Comparison of ENCODE assay signal across 2 cellular contexts in genomic region chr7:141674201-141674671, GRCh38.
TF ChIP-seq lines count a peak whose summit lies in the region.

No MANE protein-coding gene starts in this region.

TF ChIP-seq in GM23338, 12 proteins besides CTCF, POLR2A, EP300 and RAD21:
- TF ChIP-seq JUNB (IDR thresholded peaks at IDR 0.05; ENCODE audit: unreplicated experiment) = no peak
- TF ChIP-seq NANOG (IDR thresholded peaks at IDR 0.05; ENCODE audit: borderline replicate concordance) = no peak
- TF ChIP-seq ZNF331 (CRISPR knock-in tag; IDR thresholded peaks at IDR 0.05; ENCODE audit: low read depth) = no peak
- TF ChIP-seq CREB1 (CRISPR knock-in tag; IDR thresholded peaks at IDR 0.05; ENCODE audit: low read depth) = no peak
- no peak for TF ChIP-seq ZNF114 (CRISPR knock-in tag; IDR thresholded peaks at IDR 0.05)
- TF ChIP-seq ZNF462 (CRISPR knock-in tag; IDR thresholded peaks at IDR 0.05) = no peak
- no peak for TF ChIP-seq REST (IDR thresholded peaks at IDR 0.05; ENCODE audit: unreplicated experiment)
- TF ChIP-seq STAT1 (IDR thresholded peaks at IDR 0.05; ENCODE audit: unreplicated experiment) = no peak
- TF ChIP-seq, protein P1, sequence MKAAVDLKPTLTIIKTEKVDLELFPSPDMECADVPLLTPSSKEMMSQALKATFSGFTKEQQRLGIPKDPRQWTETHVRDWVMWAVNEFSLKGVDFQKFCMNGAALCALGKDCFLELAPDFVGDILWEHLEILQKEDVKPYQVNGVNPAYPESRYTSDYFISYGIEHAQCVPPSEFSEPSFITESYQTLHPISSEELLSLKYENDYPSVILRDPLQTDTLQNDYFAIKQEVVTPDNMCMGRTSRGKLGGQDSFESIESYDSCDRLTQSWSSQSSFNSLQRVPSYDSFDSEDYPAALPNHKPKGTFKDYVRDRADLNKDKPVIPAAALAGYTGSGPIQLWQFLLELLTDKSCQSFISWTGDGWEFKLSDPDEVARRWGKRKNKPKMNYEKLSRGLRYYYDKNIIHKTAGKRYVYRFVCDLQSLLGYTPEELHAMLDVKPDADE (IDR thresholded peaks at IDR 0.05) = no peak
- no peak for TF ChIP-seq EZH2phosphoT487 (IDR thresholded peaks at IDR 0.05; ENCODE audit: unreplicated experiment)
- no peak for TF ChIP-seq POLR2AphosphoS5 (IDR thresholded peaks at IDR 0.05; ENCODE audit: low read depth)
- no peak for TF ChIP-seq EZH2 (IDR thresholded peaks at IDR 0.05; ENCODE audit: low read depth, unreplicated experiment)

TF ChIP-seq in GM12891, 5 proteins besides CTCF, POLR2A, EP300 and RAD21:
- TF ChIP-seq POU2F2 (IDR thresholded peaks at IDR 0.05; ENCODE audit: low read depth, low read length) (no peak), TAF1 (IDR thresholded peaks at IDR 0.05; ENCODE audit: low read depth, low read length) (no peak), SPI1 (IDR thresholded peaks at IDR 0.05; ENCODE audit: low read depth, low read length) (no peak), PAX5 (IDR thresholded peaks at IDR 0.05; ENCODE audit: insufficient read depth, low read length, severe bottlenecking) (no peak), POLR2AphosphoS5 (IDR thresholded peaks at IDR 0.05; ENCODE audit: low read depth, low read length) (no peak)
